ENCODE assay signal across 12 cellular contexts in genomic region chr2:33292981-33293586, GRCh38.
DNase-seq lines count a peak whose midpoint lies in the region; ATAC-seq and TF ChIP-seq lines count a peak whose summit lies in the region.
"Had no signal": no experiment of that assay in that cellular context is flagged by ENCODE, and none has a peak within 500 bp of the region (broad histone marks: within the 10 kb centered on the region; RNA-seq: fewer than 3 reads in every experiment).

No MANE protein-coding gene starts in this region.

- H3K4me2 ChIP-seq in GM23338: peak overlapping the region; percentile 50

- H3K36me3 Mint-ChIP-seq in GM23338 (ENCODE audit: low read depth): no peaks in the 10 kb centered on the region; the same call in 2 of the 3 replicates
- H3K36me3 Mint-ChIP-seq: activated naive CD8-positive, alpha-beta T cell treated with anti-CD3 and anti-CD28 coated beads, Interleukin-2, amount 10 ng/mL, durations not matched to agents 7 days and 5 days; CD4-positive, alpha-beta memory T cell had no signal

- H3K27me3 Mint-ChIP-seq in GM23338 (ENCODE audit: insufficient read depth, low read depth, poor library complexity): no peaks in the 10 kb centered on the region

- no peak overlapping the region for H3K4me3 ChIP-seq in GM23338
- H3K4me3 ChIP-seq: lung, pancreas had no signal

- H3K9me2 ChIP-seq in GM23338 (ENCODE audit: insufficient read depth): no peaks in the 10 kb centered on the region

- H3K4me1 ChIP-seq in GM23338 (ENCODE audit: insufficient read depth): peaks cover 10% of the 10 kb centered on the region; the same call in 1 of the 2 replicates

- H2AFZ ChIP-seq in GM23338: no peak overlapping the region

- no peaks in the 10 kb centered on the region for H3K9me3 Mint-ChIP-seq in GM23338
- H3K9me3 Mint-ChIP-seq: activated naive CD8-positive, alpha-beta T cell treated with anti-CD3 and anti-CD28 coated beads, Interleukin-2, amount 10 ng/mL, durations not matched to agents 7 days and 5 days had no signal

- H3F3A ChIP-seq in GM23338 (replicated peaks; ENCODE audit: low read depth): no peaks in the 10 kb centered on the region

- no peak for TF ChIP-seq CTCF in GM23338 (conservative IDR thresholded peaks at IDR 0.05; ENCODE audit: low read depth in 2 of 2)

- no peaks in the 10 kb centered on the region for H3K79me2 ChIP-seq in GM23338 (replicated peaks; ENCODE audit: insufficient read depth)

- peaks cover 9% of the 10 kb centered on the region for H3K4me1 Mint-ChIP-seq in GM23338
- H3K4me1 Mint-ChIP-seq: activated naive CD8-positive, alpha-beta T cell treated with anti-CD3 and anti-CD28 coated beads, Interleukin-2, amount 10 ng/mL, durations not matched to agents 7 days and 5 days; CD4-positive, alpha-beta memory T cell had no signal

- H3K4me3 Mint-ChIP-seq in GM23338: no peak overlapping the region
- H3K4me3 Mint-ChIP-seq: activated naive CD8-positive, alpha-beta T cell treated with anti-CD3 and anti-CD28 coated beads, Interleukin-2, amount 10 ng/mL, durations not matched to agents 7 days and 5 days; CD4-positive, alpha-beta memory T cell had no signal

- no peak overlapping the region for H3K27ac ChIP-seq in GM23338 (ENCODE audit: low read depth)

- ATAC-seq in GM23338 (no peak), HG03521 (IDR thresholded peaks at IDR 0.05; ENCODE audit: unreplicated experiment) (no peak)

- no peaks in the 10 kb centered on the region; the same call in 1 of the 2 replicates for H4K20me1 ChIP-seq in GM23338 (replicated peaks; ENCODE audit: insufficient read depth)

- peak; percentile 2 for DNase-seq in GM23338 (ENCODE audit: low spot score)
- DNase-seq in NCI-H748 (lab: John Stamatoyannopoulos, UW; ENCODE audit: unreplicated experiment): peak; percentile 91
- DNase-seq in fibroblast of gingiva (ENCODE audit: low read depth): peak; percentile 86
- DNase-seq in stromal cell of bone marrow (ENCODE audit: low read depth): peak; percentile 55
- DNase-seq in DMS114 treated with DMSO at 0.1 percent for 48 hours (lab: John Stamatoyannopoulos, UW; ENCODE audit: unreplicated experiment): no peak
- no peak for DNase-seq in cerebellar cortex (ENCODE audit: low spot score)
- DNase-seq: activated naive CD8-positive, alpha-beta T cell treated with anti-CD3 and anti-CD28 coated beads, Interleukin-2, amount 10 ng/mL, durations not matched to agents 7 days and 5 days; CD4-positive, alpha-beta memory T cell; NCI-H1436 treated with DMSO at 0.1 percent for 48 hours; pancreas had no signal

- no peak overlapping the region for H3K27ac Mint-ChIP-seq in GM23338
- H3K27ac Mint-ChIP-seq: activated naive CD8-positive, alpha-beta T cell treated with anti-CD3 and anti-CD28 coated beads, Interleukin-2, amount 10 ng/mL, durations not matched to agents 7 days and 5 days; CD4-positive, alpha-beta memory T cell had no signal

- no peaks in the 10 kb centered on the region for H3K27me3 ChIP-seq in GM23338 (ENCODE audit: insufficient read depth)
- H3K27me3 ChIP-seq: pancreas had no signal

- H3K36me3 ChIP-seq in GM23338 (ENCODE audit: insufficient read depth): no peaks in the 10 kb centered on the region
- H3K36me3 ChIP-seq: pancreas had no signal

TF ChIP-seq in GM23338, 12 proteins besides CTCF, POLR2A, EP300 and RAD21:
- TF ChIP-seq POLR2AphosphoS5 (IDR thresholded peaks at IDR 0.05; ENCODE audit: low read depth) (no peak), ZNF114 (CRISPR knock-in tag; IDR thresholded peaks at IDR 0.05) (no peak), EZH2 (IDR thresholded peaks at IDR 0.05; ENCODE audit: low read depth, unreplicated experiment) (no peak), CREB1 (CRISPR knock-in tag; IDR thresholded peaks at IDR 0.05; ENCODE audit: low read depth) (no peak)

Comparison
In these comparisons a context has a peak if more than half of its experiments do, and no peak if none do; other contexts are left out.
1. DNase-seq: peak in GM23338 (single experiment), NCI-H748 (single experiment), fibroblast of gingiva (single experiment) and stromal cell of bone marrow (single experiment); none in DMS114 treated with DMSO at 0.1 percent for 48 hours (single experiment) and cerebellar cortex (single experiment).